In the genomic region with DNA sequence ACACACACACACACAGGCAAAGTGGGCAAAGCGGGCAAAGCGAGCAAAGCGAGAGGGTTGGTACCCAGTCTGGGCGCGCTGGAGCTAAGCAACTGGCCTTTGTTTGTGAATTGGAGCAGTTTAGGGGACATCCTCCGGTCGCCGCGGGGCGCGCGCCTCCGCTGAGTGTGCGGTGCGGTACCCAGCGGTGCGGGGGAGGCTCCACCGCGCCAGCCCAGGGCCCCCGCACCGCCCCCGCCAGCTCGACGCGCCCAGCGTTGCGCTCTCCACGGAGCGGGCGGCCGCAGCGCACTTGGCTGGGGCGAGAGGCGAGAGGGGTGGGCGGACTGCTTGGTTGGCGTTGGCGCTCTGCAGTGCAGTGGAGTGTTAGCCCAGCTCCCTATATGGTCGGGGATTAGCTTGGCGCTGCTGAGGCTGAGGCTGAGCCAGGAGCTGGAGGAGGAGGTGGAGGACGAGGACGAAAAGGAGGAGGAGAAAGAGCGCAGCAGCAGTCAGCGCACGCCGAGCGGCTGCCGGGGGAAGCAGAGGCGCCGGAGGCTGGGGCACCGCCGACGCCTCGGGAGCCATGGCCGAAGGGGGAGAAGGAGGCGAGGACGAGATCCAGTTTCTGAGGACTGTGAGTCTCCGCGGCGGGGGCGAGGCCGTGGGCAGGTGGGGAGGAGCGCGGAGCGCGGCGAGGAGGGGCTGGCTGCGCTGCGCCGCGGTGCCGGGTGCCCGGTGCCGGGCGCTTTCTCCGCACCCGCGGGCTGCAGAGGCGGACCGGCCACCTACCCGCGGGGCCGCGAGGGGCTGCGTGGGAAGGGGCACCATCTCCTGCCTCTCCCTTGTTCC, we compare ENCODE assay signal across 10 cellular contexts. TPM values are rescaled to one million over a fixed set of nuclear protein-coding genes. Genes with fewer than 3 reads are reported as not detected.
DNase-seq lines count a peak whose midpoint lies in the region; ATAC-seq, FAIRE-seq and TF ChIP-seq lines count a peak whose summit lies in the region.
"Had no signal": no experiment of that assay in that cellular context is flagged by ENCODE, and none has a peak within 500 bp of the region (broad histone marks: within the 10 kb centered on the region; RNA-seq: fewer than 3 reads in every experiment).

A gene (plus strand): TSS at position 487 of the 831 bp plus-strand sequence. CDS start 79 bp downstream, at position 566.

- H3K27me3 ChIP-seq in bronchial epithelial cell (ENCODE audit: control insufficient read depth, insufficient read depth, low read length), result peaks cover 24% of the 10 kb centered on the region
- no peaks in the 10 kb centered on the region for H3K27me3 ChIP-seq in testis

- FAIRE-seq in bronchial epithelial cell (lab: Jason Lieb, UNC), result no peak

- H3K36me3 ChIP-seq in bronchial epithelial cell (ENCODE audit: control insufficient read depth, insufficient read depth, low read length), result no peaks in the 10 kb centered on the region
- no peaks in the 10 kb centered on the region for H3K36me3 ChIP-seq in testis (ENCODE audit: low read depth, missing control alignments)

- WGBS in lower leg skin, 2 donors, result 1% methylated on average over 45 to 78 of the region's 84 CpGs
- 0 to 1% methylated on average over 28 to 84 of the region's 84 CpGs for WGBS in testis, 2 donors

- intact Hi-C loops in lower leg skin (cut with DNase I; ENCODE audit: low total_unique reads) (no loop called here), testis (cut with DNase I; ENCODE audit: low total_unique reads) (no loop called here)

- H3K27ac ChIP-seq in testis, result no peak within 1 kb of the TSS
- H3K27ac ChIP-seq: 22Rv1 had no signal

- H3K4me3 ChIP-seq in bronchial epithelial cell (ENCODE audit: low read depth, low read length), result no peak within 1 kb of the TSS
- H3K4me3 ChIP-seq in lower leg skin (ENCODE audit: low read depth, poor library complexity, severe bottlenecking), result peak within 1 kb of the TSS; percentile 5
- peak within 1 kb of the TSS; percentile 34 to 56 for H3K4me3 ChIP-seq in testis

- no peak for ATAC-seq in GM18861 (IDR thresholded peaks at IDR 0.05; ENCODE audit: unreplicated experiment)

- no peak for TF ChIP-seq CTCF in bronchial epithelial cell (IDR thresholded peaks at IDR 0.05; ENCODE audit: insufficient read depth, low read length, severe bottlenecking)
- TF ChIP-seq CTCF in lower leg skin (IDR thresholded peaks at IDR 0.05), result no peak
- no peak for TF ChIP-seq CTCF in testis (IDR thresholded peaks at IDR 0.05)

- no peaks in the 10 kb centered on the region for H3K9me3 ChIP-seq in testis

- DNase-seq in DMS 273 (lab: John Stamatoyannopoulos, UW; ENCODE audit: unreplicated experiment) (peak; percentile 50), DMS 273 treated with DMSO at 0.1 percent for 48 hours (lab: John Stamatoyannopoulos, UW) (no peak), bronchial epithelial cell (ENCODE audit: low read depth) (peak; percentile 19), lower leg skin (ENCODE audit: low spot score in 2 of 2) (no peak), testis (peak; percentile 28), germinal center (ENCODE audit: low spot score) (no peak), CD1c-positive myeloid dendritic cell (ENCODE audit: extremely low spot score) (no peak)

- peaks cover 5% of the 10 kb centered on the region for H3K4me1 ChIP-seq in testis

- TF ChIP-seq POLR2A in lower leg skin (IDR thresholded peaks at IDR 0.05), result no peak
- TF ChIP-seq POLR2A in testis (IDR thresholded peaks at IDR 0.05), result no peak

RNA-seq across cellular contexts. Expression of the gene that starts here (rescaled TPM):
- total RNA-seq in bronchial epithelial cell (under 0.01 and 0.26 TPM in 2 replicates), lower leg skin (1 to 10 TPM in 2 of 4 donors, under 1 TPM in 2; 0.38 to 1.8 (median 1.2) TPM), testis (1 to 10 TPM; 4.3 to 7.6 TPM)
- polyA plus RNA-seq in testis (ENCODE audit: insufficient read depth, low read depth, low replicate concordance), result 4.4 TPM
- total RNA-seq: activated naive CD4-positive, alpha-beta T cell treated with anti-CD3 and anti-CD28 coated beads, Interleukin-2, amount 50 U/mL, for 72 hours had no signal

Comparison
In these comparisons a context has a peak if more than half of its experiments do, and no peak if none do; other contexts are left out.
1. DNase-seq: peak in DMS 273 (single experiment) and testis (single experiment); none in DMS 273 treated with DMSO at 0.1 percent for 48 hours (single experiment), lower leg skin (0 of 2), germinal center (single experiment) and CD1c-positive myeloid dendritic cell (single experiment).
2. Peak in DNase-seq in bronchial epithelial cell; RNA of the gene not detected or under 1 TPM.